Comparison of ENCODE assay signal across 8 cellular contexts in the genomic region with DNA sequence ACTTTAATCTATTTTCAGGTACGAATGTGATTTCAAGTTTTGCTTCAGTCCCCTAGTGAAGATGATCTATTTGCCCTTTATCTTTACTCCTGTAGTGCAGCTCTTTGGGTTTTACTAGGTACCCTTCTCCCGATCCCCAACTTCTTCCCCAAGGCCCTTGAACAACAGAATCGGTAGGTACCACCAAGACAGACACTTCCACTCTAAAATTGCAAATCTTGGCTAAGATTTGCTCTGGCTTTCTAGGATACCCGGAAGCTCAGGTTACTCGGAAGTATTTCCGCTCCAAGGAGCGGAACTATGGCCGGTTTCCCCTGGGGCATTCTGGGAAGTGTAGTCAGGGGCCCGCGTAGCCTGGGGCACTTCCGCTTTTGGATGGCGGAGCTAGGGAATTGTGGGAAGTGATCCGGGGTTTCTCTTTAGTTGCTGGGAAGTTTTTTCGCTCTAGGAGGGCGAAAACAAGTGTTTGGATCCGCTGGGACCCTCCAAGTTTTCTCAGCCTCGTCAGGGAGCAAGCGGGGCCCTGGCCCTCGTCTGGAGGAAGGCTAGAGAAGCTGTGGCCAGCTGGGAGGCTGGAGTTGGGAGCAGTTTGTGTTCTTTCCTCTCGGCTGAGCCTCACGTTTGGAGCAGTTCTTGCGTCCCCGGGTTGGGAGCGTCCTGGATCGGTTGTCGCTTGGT. TPM values are rescaled to one million over a fixed set of nuclear protein-coding genes. Genes with fewer than 3 reads are reported as not detected.
DNase-seq lines count a peak whose midpoint lies in the region; ATAC-seq and TF ChIP-seq lines count a peak whose summit lies in the region.

No MANE protein-coding gene starts in this region.

- peak; percentile 48 for TF ChIP-seq POLR2A in GM18526 (IDR thresholded peaks at IDR 0.05; ENCODE audit: extremely low read depth, insufficient read length)

- peak; percentile 89 for ATAC-seq in HG03095 (IDR thresholded peaks at IDR 0.05; ENCODE audit: unreplicated experiment)

- DNase-seq in A172 (ENCODE audit: low spot score) (peak; percentile 94), NCI-H2171 treated with DMSO at 0.1 percent for 48 hours (lab: John Stamatoyannopoulos, UW) (peak; percentile 94), cerebellum (ENCODE audit: low spot score) (peak; percentile 92), islet precursor cell (peak; percentile 91)
- peak; percentile 62 for DNase-seq in activated CD4-positive, alpha-beta T cell treated with anti-CD3 and anti-CD28 coated beads for 1 hour
- DNase-seq in stimulated activated CD4-positive, alpha-beta T cell treated with anti-CD3 and anti-CD28 coated beads, Interleukin-12 subunit alpha, Interleukin-12 subunit beta, amount 100 ng/mL, for 4 hours: peak; percentile 75

RNA-seq across cellular contexts. Expression of a gene that starts 5.1 kb away (rescaled TPM):
- 15.2 and 17.1 TPM in 2 replicates for total RNA-seq in A172 (2014; rRNA removed; shearing (Covaris generic))
- 42.6 TPM for total RNA-seq in cerebellum

RNA-seq across cellular contexts. Expression of a gene that starts 42.4 kb away (rescaled TPM):
- 23.8 and 30.3 TPM in 2 replicates for total RNA-seq in A172 (2014; rRNA removed; shearing (Covaris generic))
- total RNA-seq in cerebellum: 60.6 TPM

RNA-seq across cellular contexts. Expression of a gene that starts 52.4 kb away (rescaled TPM):
- not detected in 2 replicates for total RNA-seq in A172 (2014; rRNA removed; shearing (Covaris generic))
- 8.7 TPM for total RNA-seq in cerebellum

Comparison
In these comparisons a context has a peak if more than half of its experiments do, and no peak if none do; other contexts are left out.
1. Peak in every context shown above with its lines: DNase-seq and ATAC-seq.